8 cellular contexts compared by ENCODE assay signal in the genomic region with DNA sequence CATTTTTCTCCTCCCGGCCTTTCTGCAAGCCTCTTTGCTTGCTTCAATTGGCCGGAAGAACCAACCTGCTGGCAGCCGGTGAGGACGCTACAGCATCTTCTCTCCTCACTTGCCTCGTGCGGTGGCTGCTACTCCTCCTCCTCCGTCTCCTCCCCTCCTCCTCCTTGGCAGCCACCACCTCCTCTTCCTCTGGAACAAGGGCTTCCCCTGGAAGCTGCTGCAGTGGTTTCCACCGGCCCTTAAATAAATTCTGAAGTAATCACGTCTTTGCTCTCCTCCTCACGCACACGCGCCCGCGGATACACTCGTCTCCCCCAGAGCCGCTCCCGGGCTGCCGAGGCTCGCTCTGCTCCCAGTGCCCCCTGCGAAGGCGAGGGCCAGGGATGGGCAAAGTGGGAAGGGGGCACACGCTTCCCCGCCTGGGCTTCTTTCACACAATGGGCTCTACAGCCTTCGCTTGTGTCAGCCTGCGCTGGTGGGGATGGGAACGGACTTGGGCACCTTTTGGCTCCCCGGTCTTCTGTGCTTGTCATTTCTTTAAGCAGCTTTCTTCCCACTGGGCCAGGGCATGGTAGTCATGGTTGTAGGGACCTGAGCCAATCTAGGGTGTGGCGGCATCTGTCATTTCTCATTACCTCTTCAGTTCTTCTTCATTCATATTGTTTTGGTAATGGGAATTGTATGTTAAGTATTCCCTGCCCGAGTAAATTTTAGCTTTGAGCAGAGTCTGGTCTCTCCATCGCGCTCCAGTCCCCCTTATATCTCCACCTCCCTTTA. TPM values are rescaled to one million over a fixed set of nuclear protein-coding genes. Genes with fewer than 3 reads are reported as not detected.
DNase-seq lines count a peak whose midpoint lies in the region; ATAC-seq and TF ChIP-seq lines count a peak whose summit lies in the region.

A gene (minus strand): TSS at position 136 of the 777 bp plus-strand sequence.

- intact Hi-C loops in natural killer cell (cut with micrococcal nuclease): no loop called here

- no peaks in the 10 kb centered on the region for H3K36me3 Mint-ChIP-seq in natural killer cell

- H3K9me3 ChIP-seq in MG63: no peaks in the 10 kb centered on the region

- peaks cover 10 to 18% of the 10 kb centered on the region in 2 donors for H3K4me1 Mint-ChIP-seq in natural killer cell

- peak within 1 kb of the TSS; percentile 61 for H3K4me3 Mint-ChIP-seq in natural killer cell

- TF ChIP-seq CTCF in fibroblast of villous mesenchyme (IDR thresholded peaks at IDR 0.05; ENCODE audit: insufficient read depth, low read depth, low read length) (no peak), natural killer cell (IDR thresholded peaks at IDR 0.05) (no peak)

- DNase-seq in C1 segment of cervical spinal cord (lab: John Stamatoyannopoulos, UW): peak in 12 of 14 donors; percentile 36 to 84 (median 54)
- DNase-seq in MG63: peak; percentile 44
- DNase-seq in activated CD8-positive, alpha-beta memory T cell treated with anti-CD3 and anti-CD28 coated beads, Interleukin-2, amount 50 U/mL, for 48 hours: peak; percentile 56
- DNase-seq in fibroblast of villous mesenchyme (ENCODE audit: low read depth): peak; percentile 13
- DNase-seq in natural killer cell: no peak
- no peak for DNase-seq in SHP77 treated with DMSO at 0.1 percent for 48 hours (lab: John Stamatoyannopoulos, UW)

- H3K36me3 ChIP-seq in MG63: no peaks in the 10 kb centered on the region

- ATAC-seq in natural killer cell (peak in 1 of 3 donors; percentile 56), GM18873 (IDR thresholded peaks at IDR 0.05; ENCODE audit: low FRiP score, unreplicated experiment) (no peak), HG02759 (IDR thresholded peaks at IDR 0.05; ENCODE audit: unreplicated experiment) (no peak)

- peaks cover 23 to 52% of the 10 kb centered on the region in 2 donors for H3K27me3 Mint-ChIP-seq in natural killer cell (ENCODE audit: low read depth in 2 of 2)

- H3K4me3 ChIP-seq in MG63: peak within 1 kb of the TSS; percentile 46
- H3K4me3 ChIP-seq in fibroblast of villous mesenchyme (ENCODE audit: low read depth, low read length): peak within 1 kb of the TSS; percentile 47

- no peaks in the 10 kb centered on the region for H3K9me3 Mint-ChIP-seq in natural killer cell

- H3K27ac Mint-ChIP-seq in natural killer cell: no peak within 1 kb of the TSS

- H3K27me3 ChIP-seq in MG63: peaks cover 22% of the 10 kb centered on the region

RNA-seq across cellular contexts. Expression of the gene that starts here (rescaled TPM):
- total RNA-seq in MG63 (2014; rRNA removed; shearing (Covaris generic); ENCODE audit: low replicate concordance): not detected in 2 replicates
- total RNA-seq in fibroblast of villous mesenchyme (3.9 and 4.7 TPM in 2 replicates), natural killer cell (not detected)

Comparison
In these comparisons a context has a peak if more than half of its experiments do, and no peak if none do; other contexts are left out.
1. Peak in DNase-seq and H3K4me3 ChIP-seq in MG63; RNA of the gene not detected or under 1 TPM.
2. DNase-seq: peak in C1 segment of cervical spinal cord (12 of 14), activated CD8-positive, alpha-beta memory T cell treated with anti-CD3 and anti-CD28 coated beads, Interleukin-2, amount 50 U/mL, for 48 hours (single experiment) and fibroblast of villous mesenchyme (single experiment); none in natural killer cell (single experiment) and SHP77 treated with DMSO at 0.1 percent for 48 hours (single experiment).